30 cellular contexts compared by ENCODE assay signal in the genomic region with DNA sequence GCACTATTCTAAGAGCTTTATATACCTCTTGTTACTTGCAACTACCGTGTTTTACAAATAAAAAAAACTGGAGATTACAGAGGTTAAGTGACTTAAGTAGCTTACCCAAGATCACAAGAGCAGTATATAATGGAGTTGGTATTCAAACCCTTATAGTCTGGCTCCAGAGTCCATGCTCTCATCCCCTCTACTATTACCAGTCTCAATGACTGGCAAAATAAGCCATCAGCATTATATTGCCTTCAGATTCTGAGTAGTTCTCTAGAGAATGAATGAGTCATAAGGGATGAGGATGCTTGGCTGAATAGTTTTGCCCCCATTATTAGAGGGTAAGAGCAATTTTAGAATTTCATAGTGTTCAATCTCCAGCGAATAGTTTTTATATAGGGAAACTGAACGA.
A peak's percentile ranks its signal among the peaks of the same experiment; 100 is the strongest.
DNase-seq lines count a peak whose midpoint lies in the region; ATAC-seq, FAIRE-seq and TF ChIP-seq lines count a peak whose summit lies in the region.
"Had no signal": no experiment of that assay in that cellular context is flagged by ENCODE, and none has a peak within 500 bp of the region (broad histone marks: within the 10 kb centered on the region; RNA-seq: fewer than 3 reads in every experiment).

No MANE protein-coding gene starts in this region.

- intact Hi-C loops in GM12878 (cut with micrococcal nuclease; ENCODE audit: unreplicated experiment) (no loop called here), thyroid gland (cut with DNase I) (no loop called here)

- H3K36me3 Mint-ChIP-seq in GM23338 (ENCODE audit: low read depth): peaks cover 3% of the 10 kb centered on the region; the same call in 1 of the 3 replicates
- H3K36me3 Mint-ChIP-seq: natural killer cell treated with Interleukin-12 subunit alpha and Interleukin-12 subunit beta and Interleukin-15 and Interleukin-18, amount 100 ng/mL, for 72 hours had no signal

- H3K27ac Mint-ChIP-seq in GM23338: peak overlapping the region; percentile 85; the same call in 1 of the 2 replicates
- H3K27ac Mint-ChIP-seq: activated CD4-positive, alpha-beta T cell treated with anti-CD3 and anti-CD28 coated beads, Interleukin-2, amount 10 ng/mL, durations not matched to agents 24 days and 14 days; activated naive CD4-positive, alpha-beta T cell treated with anti-CD3 and anti-CD28 coated beads for 36 hours; natural killer cell treated with Interleukin-12 subunit alpha and Interleukin-12 subunit beta and Interleukin-15 and Interleukin-18, amount 100 ng/mL, for 72 hours; T-helper 17 cell had no signal

- no peaks in the 10 kb centered on the region for H3K36me3 ChIP-seq in GM23338 (ENCODE audit: insufficient read depth)
- no peaks in the 10 kb centered on the region for H3K36me3 ChIP-seq in GM12878 (ENCODE audit: control insufficient read depth in 2 of 2, insufficient read depth in 2 of 2, low read length in 1 of 2)
- no peaks in the 10 kb centered on the region for H3K36me3 ChIP-seq in thyroid gland
- H3K36me3 ChIP-seq: esophagus squamous epithelium, gastrocnemius medialis, uterus had no signal

- no peaks in the 10 kb centered on the region for H3K27me3 Mint-ChIP-seq in GM23338 (ENCODE audit: insufficient read depth, low read depth, poor library complexity)
- H3K27me3 Mint-ChIP-seq: activated CD4-positive, alpha-beta T cell treated with anti-CD3 and anti-CD28 coated beads, Interleukin-2, amount 10 ng/mL, durations not matched to agents 24 days and 14 days; natural killer cell treated with Interleukin-12 subunit alpha and Interleukin-12 subunit beta and Interleukin-15 and Interleukin-18, amount 100 ng/mL, for 72 hours; T-helper 17 cell had no signal

- H3K4me1 ChIP-seq in GM23338 (ENCODE audit: insufficient read depth): peaks cover 18% of the 10 kb centered on the region
- H3K4me1 ChIP-seq in GM12878 (ENCODE audit: control insufficient read depth, insufficient read depth, low read length): no peaks in the 10 kb centered on the region
- H3K4me1 ChIP-seq in thyroid gland: no peaks in the 10 kb centered on the region
- H3K4me1 ChIP-seq: A549, esophagus squamous epithelium, gastrocnemius medialis, uterus had no signal

- in situ Hi-C loops in GM12878 (cut with MboI): no loop called here

- BruUV-seq in GM12878 (replicated peaks; lab: Mats Ljungman, UMichigan): no TSS peak

- TF ChIP-seq RAD21 in GM12878 (IDR thresholded peaks at IDR 0.05; ENCODE audit: insufficient read depth, low read depth, low read length): no peak

- ATAC-seq in GM23338 (no peak; the same call in 2 of the 3 replicates), GM12878 (peak; percentile 77)
- ATAC-seq in stimulated activated naive CD8-positive, alpha-beta T cell treated with anti-CD3 and anti-CD28 coated beads, Interleukin-15, Interleukin-2, amounts not matched to agents 100 U/mL and 50 U/mL, for 24 hours: no peak
- ATAC-seq: A549; gastrocnemius medialis; natural killer cell treated with Interleukin-12 subunit alpha and Interleukin-12 subunit beta and Interleukin-15 and Interleukin-18, amount 100 ng/mL, for 72 hours; T-helper 17 cell had no signal

- RAD21 ChIA-PET in GM12878 (lab: Charles Lee; ENCODE audit: unreplicated experiment): no interaction called here

- CTCF ChIA-PET in GM12878 (lab: Yijun Ruan, JAX): no interaction called here

- TF ChIP-seq EP300 in GM12878 (IDR thresholded peaks at IDR 0.05; ENCODE audit: borderline replicate concordance in 1 of 2, control insufficient read depth in 1 of 2, low read depth in 2 of 2, low read length in 2 of 2): no peak

- H3K4me3 ChIP-seq in GM23338: no peak overlapping the region
- no peak overlapping the region for H3K4me3 ChIP-seq in GM12878
- no peak overlapping the region for H3K4me3 ChIP-seq in thyroid gland (replicated peaks in 1 of 3)
- H3K4me3 ChIP-seq: A549, esophagus squamous epithelium, gastrocnemius medialis, uterus had no signal

- no peaks in the 10 kb centered on the region for H3F3A ChIP-seq in GM23338 (replicated peaks; ENCODE audit: low read depth)

- H3K79me2 ChIP-seq in GM23338 (replicated peaks; ENCODE audit: insufficient read depth) (no peaks in the 10 kb centered on the region), GM12878 (ENCODE audit: control insufficient read depth, insufficient read depth, low read length) (no peaks in the 10 kb centered on the region)

- TF ChIP-seq CTCF in GM23338 (conservative IDR thresholded peaks at IDR 0.05; ENCODE audit: low read depth in 2 of 2) (no peak), GM12878 (IDR thresholded peaks at IDR 0.05 in 2 of 3, conservative IDR thresholded peaks at IDR 0.05 in 1 of 3; ENCODE audit: control insufficient read depth in 2 of 3, extremely low read depth in 1 of 3, insufficient read depth in 1 of 3, low read depth in 3 of 3, low read length in 3 of 3) (no peak), thyroid gland (IDR thresholded peaks at IDR 0.05) (no peak)

- H3K4me1 Mint-ChIP-seq in GM23338: peaks cover 21% of the 10 kb centered on the region; the same call in 2 of the 3 replicates
- H3K4me1 Mint-ChIP-seq: activated CD4-positive, alpha-beta T cell treated with anti-CD3 and anti-CD28 coated beads, Interleukin-2, amount 10 ng/mL, durations not matched to agents 24 days and 14 days; T-helper 17 cell had no signal

- H3K27me3 ChIP-seq in GM23338 (ENCODE audit: insufficient read depth) (no peaks in the 10 kb centered on the region), GM12878 (replicated peaks in 1 of 2; ENCODE audit: control insufficient read depth in 2 of 2, insufficient read depth in 2 of 2, low read length in 1 of 2) (no peaks in the 10 kb centered on the region), thyroid gland (no peaks in the 10 kb centered on the region)
- H3K27me3 ChIP-seq: esophagus squamous epithelium, gastrocnemius medialis, uterus had no signal

- H3K4me2 ChIP-seq in GM23338 (no peak overlapping the region), GM12878 (ENCODE audit: control insufficient read depth, insufficient read depth) (no peak overlapping the region)
- H3K4me2 ChIP-seq: A549 had no signal

- DNase-seq in AG08396 (ENCODE audit: low spot score): peak; percentile 5
- no peak for DNase-seq in GM23338 (ENCODE audit: low spot score)
- DNase-seq in NCI-H2227 treated with DMSO at 0.1 percent for 48 hours (lab: John Stamatoyannopoulos, UW): peak; percentile 39
- no peak for DNase-seq in GM12878 (ENCODE audit: low read depth, low spot score)
- DNase-seq in thyroid gland: no peak
- DNase-seq in NCI-H510A treated with DMSO at 0.1 percent for 48 hours (lab: John Stamatoyannopoulos, UW): no peak
- no peak for DNase-seq in anterior cingulate cortex (lab: John Stamatoyannopoulos, UW)
- no peak for DNase-seq in stimulated activated naive CD8-positive, alpha-beta T cell treated with anti-CD3 and anti-CD28 coated beads, Interleukin-15, Interleukin-2, amounts not matched to agents 100 U/mL and 50 U/mL, for 24 hours
- DNase-seq: activated CD4-positive, alpha-beta T cell treated with anti-CD3 and anti-CD28 coated beads, Interleukin-2, amount 10 ng/mL, durations not matched to agents 24 days and 14 days; activated naive CD4-positive, alpha-beta T cell treated with anti-CD3 and anti-CD28 coated beads for 36 hours; activated T-cell treated with anti-CD3 and anti-CD28 coated beads, Interleukin-2, amount 50 U/mL, for 48 hours; amniotic stem cell; C1 segment of cervical spinal cord; Calu3; cortex of kidney; EL; endodermal cell; esophagus squamous epithelium; gastrocnemius medialis; Karpas-422; MV-4-11; NCI-H187; NCI-H345; small intestine; stimulated activated CD4-positive, alpha-beta T cell treated with anti-CD3 and anti-CD28 coated beads, Interleukin-2, amount 100 ng/mL, for 24 hours; substantia nigra; T-helper 17 cell; uterus had no signal

- no peaks in the 10 kb centered on the region for H4K20me1 ChIP-seq in GM23338 (replicated peaks; ENCODE audit: insufficient read depth)
- H4K20me1 ChIP-seq in GM12878 (ENCODE audit: control insufficient read depth, insufficient read depth): no peaks in the 10 kb centered on the region

- H3K9me3 ChIP-seq in GM12878 (replicated peaks; ENCODE audit: control insufficient read depth, insufficient read depth, low read length) (no peaks in the 10 kb centered on the region), thyroid gland (no peaks in the 10 kb centered on the region)
- H3K9me3 ChIP-seq: A549, esophagus squamous epithelium, gastrocnemius medialis, uterus had no signal

- TF ChIP-seq POLR2A in GM12878 (IDR thresholded peaks at IDR 0.05; ENCODE audit: low read depth, low read length): no peak
- TF ChIP-seq POLR2A in thyroid gland (IDR thresholded peaks at IDR 0.05): no peak

- no peak overlapping the region for H3K27ac ChIP-seq in GM23338 (ENCODE audit: low read depth)
- no peak overlapping the region for H3K27ac ChIP-seq in GM12878 (ENCODE audit: control insufficient read depth, insufficient read depth)
- H3K27ac ChIP-seq in thyroid gland: no peak overlapping the region
- H3K27ac ChIP-seq: A549, esophagus squamous epithelium, gastrocnemius medialis, uterus had no signal

- POLR2A ChIA-PET in GM12878 (lab: Charles Lee): no interaction called here

- no peak overlapping the region for H2AFZ ChIP-seq in GM23338
- no peak overlapping the region for H2AFZ ChIP-seq in GM12878 (ENCODE audit: control insufficient read depth, low read depth, low read length)

- 56% methylated on average over 3 of the region's 3 CpGs for WGBS in GM12878 (ENCODE audit: insufficient coverage, insufficient replicate concordance, low lambda C conversion rate, missing lambda C conversion rate)
- WGBS in thyroid gland, 2 donors: 38 to 55% methylated on average over 3 of the region's 3 CpGs

- SMC1A ChIA-PET in GM12878 (lab: Charles Lee; ENCODE audit: uncharacterized antibody, unreplicated experiment): interaction anchor here (1.2 to 1.4 kb wide), 3 partner anchors 11 to 106 kb away, joined by 3 to 4 read pairs (median 3); no protein-coding TSS in a partner anchor

- no peaks in the 10 kb centered on the region for H3K9me3 Mint-ChIP-seq in GM23338
- H3K9me3 Mint-ChIP-seq: activated CD4-positive, alpha-beta T cell treated with anti-CD3 and anti-CD28 coated beads, Interleukin-2, amount 10 ng/mL, durations not matched to agents 24 days and 14 days; endodermal cell had no signal

- H3K9ac ChIP-seq in GM12878 (ENCODE audit: control insufficient read depth, insufficient read depth, low read length): no peak overlapping the region

- H3K4me3 Mint-ChIP-seq in GM23338: no peak overlapping the region
- H3K4me3 Mint-ChIP-seq: activated CD4-positive, alpha-beta T cell treated with anti-CD3 and anti-CD28 coated beads, Interleukin-2, amount 10 ng/mL, durations not matched to agents 24 days and 14 days; activated naive CD4-positive, alpha-beta T cell treated with anti-CD3 and anti-CD28 coated beads for 36 hours; endodermal cell; natural killer cell treated with Interleukin-12 subunit alpha and Interleukin-12 subunit beta and Interleukin-15 and Interleukin-18, amount 100 ng/mL, for 72 hours; T-helper 17 cell had no signal

- no peak for FAIRE-seq in GM12878 (lab: Jason Lieb, UNC)
- FAIRE-seq: A549, small intestine had no signal

- H3K9me2 ChIP-seq in GM23338 (ENCODE audit: insufficient read depth): no peaks in the 10 kb centered on the region

TF ChIP-seq in GM12878, 131 proteins besides CTCF, POLR2A, EP300 and RAD21:
- TF ChIP-seq NR2C2 (IDR thresholded peaks at IDR 0.05; ENCODE audit: borderline replicate concordance, control insufficient read depth, insufficient read length, low read depth) (no peak), NR2F1 (conservative IDR thresholded peaks at IDR 0.05) (no peak), HDAC6 (IDR thresholded peaks at IDR 0.05; ENCODE audit: unreplicated experiment) (no peak), EED (IDR thresholded peaks at IDR 0.05; ENCODE audit: low read depth) (no peak)

Comparison
In these comparisons a context has a peak if more than half of its experiments do, and no peak if none do; other contexts are left out.
1. DNase-seq: peak in AG08396 (single experiment) and NCI-H2227 treated with DMSO at 0.1 percent for 48 hours (single experiment); none in GM23338 (single experiment), GM12878 (single experiment), thyroid gland (0 of 2), NCI-H510A treated with DMSO at 0.1 percent for 48 hours (single experiment), anterior cingulate cortex (0 of 58) and stimulated activated naive CD8-positive, alpha-beta T cell treated with anti-CD3 and anti-CD28 coated beads, Interleukin-15, Interleukin-2, amounts not matched to agents 100 U/mL and 50 U/mL, for 24 hours (single experiment).